ENCODE assay signal across 14 cellular contexts in genomic region chrX:153641575-153642312, GRCh38. TPM values are rescaled to one million over a fixed set of nuclear protein-coding genes. Genes with fewer than 3 reads are reported as not detected.
DNase-seq lines count a peak whose midpoint lies in the region; ATAC-seq and TF ChIP-seq lines count a peak whose summit lies in the region.
"Had no signal": no experiment of that assay in that cellular context is flagged by ENCODE, and none has a peak within 500 bp of the region (broad histone marks: within the 10 kb centered on the region; RNA-seq: fewer than 3 reads in every experiment).

No MANE protein-coding gene starts in this region.

- H3K27me3 ChIP-seq in BLaER1: peaks cover 52% of the 10 kb centered on the region
- H3K27me3 ChIP-seq in neural cell (ENCODE audit: insufficient read depth, low read depth, low read length): peaks cover 40% of the 10 kb centered on the region

- CTCF ChIA-PET in WTC11 (lab: Charles Lee): interaction anchor here (0.9 to 2.4 kb wide), 7 partner anchors 8 to 181 kb away, joined by 3 to 13 read pairs (median 4); no protein-coding TSS in a partner anchor

- peak overlapping the region; percentile 56 for H3K4me3 Mint-ChIP-seq in WTC11

- no peak; the same call in 1 of the 2 replicates for ATAC-seq in WTC11

- H3K4me1 ChIP-seq in BLaER1: peaks cover 65% of the 10 kb centered on the region

- POLR2A ChIA-PET in WTC11 (lab: Charles Lee): no interaction called here

- H2AFZ ChIP-seq in neural cell (ENCODE audit: low read depth, low read length): no peak overlapping the region

- H3K36me3 ChIP-seq in BLaER1 (no peaks in the 10 kb centered on the region), neural cell (ENCODE audit: insufficient read depth, low read length) (no peaks in the 10 kb centered on the region)

- no peaks in the 10 kb centered on the region for H3K36me3 Mint-ChIP-seq in WTC11

- H3F3A ChIP-seq in neural cell (ENCODE audit: insufficient read depth, low read length, poor library complexity, severe bottlenecking): no peaks in the 10 kb centered on the region

- TF ChIP-seq EP300 in neural cell (conservative IDR thresholded peaks at IDR 0.05; ENCODE audit: poor library complexity, severe bottlenecking): no peak

- TF ChIP-seq RAD21 in neural cell (conservative IDR thresholded peaks at IDR 0.05): no peak

- H3K9ac ChIP-seq in BLaER1 (no peak overlapping the region), neural cell (ENCODE audit: low read length) (no peak overlapping the region)

- no peaks in the 10 kb centered on the region for H3K9me2 ChIP-seq in neural cell (ENCODE audit: insufficient read depth, low read length)

- DNase-seq in ELF-1 (ENCODE audit: low read depth, low spot score) (peak; percentile 54), WTC11 (ENCODE audit: low spot score) (no peak), DMS79 treated with DMSO at 0.1 percent for 48 hours (lab: John Stamatoyannopoulos, UW) (no peak), NCI-H526 (lab: John Stamatoyannopoulos, UW) (no peak), NCI-H1417 treated with DMSO at 0.1 percent for 48 hours (lab: John Stamatoyannopoulos, UW) (no peak)
- DNase-seq: activated CD4-positive, alpha-beta T cell treated with anti-CD3 and anti-CD28 coated beads for 48 hours; activated effector memory CD4-positive, alpha-beta T cell treated with anti-CD3 and anti-CD28 coated beads, Interleukin-2, amount 50 U/mL, for 16 hours; hippocampal formation; Kasumi-1; NCI-H2029 treated with DMSO at 0.1 percent for 48 hours; SW 1271 had no signal

- peaks cover 10% of the 10 kb centered on the region for H3K4me1 Mint-ChIP-seq in WTC11

- peaks cover 59% of the 10 kb centered on the region for H3K27me3 Mint-ChIP-seq in WTC11 (ENCODE audit: low read depth)

- H4K20me1 ChIP-seq in BLaER1 (peaks cover 39% of the 10 kb centered on the region), neural cell (ENCODE audit: insufficient read depth) (no peaks in the 10 kb centered on the region)

- no peaks in the 10 kb centered on the region for H3K79me2 ChIP-seq in neural cell (replicated peaks; ENCODE audit: insufficient read depth, low read length)

- H3K4me3 ChIP-seq in BLaER1: peak overlapping the region; percentile 61
- H3K4me3 ChIP-seq in neural cell (ENCODE audit: low read length): peak overlapping the region; percentile 68

- H3K9me3 ChIP-seq in BLaER1: peaks cover 17% of the 10 kb centered on the region; the same call in 1 of the 2 replicates
- H3K9me3 ChIP-seq in neural cell (ENCODE audit: low read length): no peaks in the 10 kb centered on the region

- TF ChIP-seq CTCF in WTC11 (IDR thresholded peaks at IDR 0.05): no peak
- no peak for TF ChIP-seq CTCF in neural cell (IDR thresholded peaks at IDR 0.05; ENCODE audit: poor library complexity, severe bottlenecking)

- no peaks in the 10 kb centered on the region for H3K9me3 Mint-ChIP-seq in WTC11

- peak overlapping the region; percentile 80 for H3K4me2 ChIP-seq in BLaER1
- no peak overlapping the region for H3K4me2 ChIP-seq in neural cell (ENCODE audit: low read length)

- peak overlapping the region; percentile 69 for H3K27ac ChIP-seq in BLaER1
- no peak overlapping the region for H3K27ac ChIP-seq in neural cell (ENCODE audit: low read length)
- H3K27ac ChIP-seq: epithelial cell of prostate had no signal

- H3K27ac Mint-ChIP-seq in WTC11: no peak overlapping the region

TF ChIP-seq in WTC11, 78 proteins besides CTCF, POLR2A, EP300 and RAD21 (continues in another document):
- TF ChIP-seq ERG (CRISPR knock-in tag; IDR thresholded peaks at IDR 0.05) (no peak), MAX (CRISPR knock-in tag; IDR thresholded peaks at IDR 0.05) (no peak), CREM (CRISPR knock-in tag; IDR thresholded peaks at IDR 0.05) (no peak), ZSCAN18 (CRISPR knock-in tag; IDR thresholded peaks at IDR 0.05) (no peak)

TF ChIP-seq in neural cell, 6 proteins besides CTCF, POLR2A, EP300 and RAD21:
- TF ChIP-seq TAF1 (IDR thresholded peaks at IDR 0.05; ENCODE audit: low read depth) (no peak), POLR2AphosphoS5 (IDR thresholded peaks at IDR 0.05) (no peak), SMC3 (conservative IDR thresholded peaks at IDR 0.05; ENCODE audit: poor library complexity) (no peak), EZH2 (IDR thresholded peaks at IDR 0.05; ENCODE audit: borderline replicate concordance, insufficient read depth, low read length, poor library complexity, severe bottlenecking) (no peak), REST (IDR thresholded peaks at IDR 0.05; ENCODE audit: borderline replicate concordance) (no peak), MXI1 (conservative IDR thresholded peaks at IDR 0.05; ENCODE audit: poor library complexity, severe bottlenecking) (no peak)

RNA-seq across cellular contexts. Expression of gene DUSP9, which starts 5.3 kb away (rescaled TPM):
- 2.5 to 2.8 TPM (median 2.5 TPM) in 3 replicates for total RNA-seq in WTC11 (2021)
- 0.94 and 3.2 TPM in 2 replicates for polyA plus RNA-seq in neural cell
- polyA minus RNA-seq in neural cell: 0.73 and 0.93 TPM in 2 replicates

RNA-seq across cellular contexts. Expression of gene PNCK, which starts 31.9 kb away (rescaled TPM):
- 8.6 to 14.3 TPM (median 12.1 TPM) in 3 replicates for total RNA-seq in WTC11 (2021)
- polyA plus RNA-seq in neural cell: 9.5 and 15.0 TPM in 2 replicates
- 4.1 and 4.4 TPM in 2 replicates for polyA minus RNA-seq in neural cell

RNA-seq across cellular contexts. Expression of gene CCNQ, which starts 42.8 kb away (rescaled TPM):
- 15.2 to 17.4 TPM (median 15.4 TPM) in 3 replicates for total RNA-seq in WTC11 (2021)
- 61.2 and 70.7 TPM in 2 replicates for polyA plus RNA-seq in neural cell
- 15.6 and 26.3 TPM in 2 replicates for polyA minus RNA-seq in neural cell

RNA-seq across cellular contexts. Expression of gene SLC6A8, which starts 46.0 kb away (rescaled TPM):
- 102 to 112 TPM (median 110 TPM) in 3 replicates for total RNA-seq in WTC11 (2021)
- 36.4 and 62.4 TPM in 2 replicates for polyA plus RNA-seq in neural cell
- polyA minus RNA-seq in neural cell: 37.7 and 42.1 TPM in 2 replicates
